Comparison of ENCODE assay signal across 24 cellular contexts in genomic region chr2:117853873-117854272, GRCh38.
"Had no signal": no experiment of that assay in that cellular context is flagged by ENCODE, and none has a peak within 500 bp of the region (broad histone marks: within the 10 kb centered on the region; RNA-seq: fewer than 3 reads in every experiment).

No MANE protein-coding gene starts in this region.

- DNase-seq: cortex of kidney; effector memory CD8-positive, alpha-beta T cell; esophagus squamous epithelium; foreskin melanocyte; glutamatergic neuron; mesenchymal stem cell; midbrain; naive thymus-derived CD4-positive, alpha-beta T cell; stimulated activated CD4-positive, alpha-beta T cell treated with anti-CD3 and anti-CD28 coated beads, Interleukin-12 subunit alpha, Interleukin-12 subunit beta, amount 100 ng/mL, for 4 hours; stimulated activated CD4-positive, alpha-beta T cell treated with anti-CD3 and anti-CD28 coated beads, Interleukin-1b, Interleukin-23, amount 100 ng/mL, for 48 hours; stimulated activated CD4-positive, alpha-beta T cell treated with anti-CD3 and anti-CD28 coated beads, Interleukin-4, amount 100 ng/mL, for 1 hour; stimulated activated CD8-positive, alpha-beta memory T cell treated with anti-CD3 and anti-CD28 coated beads, Interleukin-4, amount 100 ng/mL, for 48 hours; stimulated activated naive CD4-positive, alpha-beta T cell treated with Interleukin-2 at 50 U/mL for 16 hours; stomach; tibial artery; upper lobe of left lung; uterus had no signal

- H3K4me2 ChIP-seq: neural progenitor cell, smooth muscle cell had no signal

- H3K27ac ChIP-seq: esophagus squamous epithelium, neural progenitor cell, prostate gland, right atrium auricular region, stomach, tibial artery, upper lobe of left lung, uterus had no signal

- ATAC-seq: effector memory CD8-positive, alpha-beta T cell; left lobe of liver; naive thymus-derived CD4-positive, alpha-beta T cell; sciatic nerve had no signal

- H3K9me3 Mint-ChIP-seq: effector memory CD8-positive, alpha-beta T cell; nephron; neural progenitor cell had no signal

- H3K4me3 ChIP-seq: esophagus squamous epithelium, neural progenitor cell, prostate gland, right atrium auricular region, smooth muscle cell, stomach, tibial artery, upper lobe of left lung, uterus had no signal

- H3K9ac ChIP-seq: neural progenitor cell had no signal

- H3K4me3 Mint-ChIP-seq: effector memory CD8-positive, alpha-beta T cell; naive thymus-derived CD4-positive, alpha-beta T cell; nephron; neural progenitor cell had no signal

- H3K27ac Mint-ChIP-seq: effector memory CD8-positive, alpha-beta T cell; naive thymus-derived CD4-positive, alpha-beta T cell; nephron; neural progenitor cell had no signal

- H3K36me3 ChIP-seq: esophagus squamous epithelium, neural progenitor cell, prostate gland, right atrium auricular region, stomach, tibial artery, upper lobe of left lung, uterus had no signal

- H3K27me3 ChIP-seq: neural progenitor cell, right atrium auricular region, upper lobe of left lung, uterus had no signal

- H3K4me1 ChIP-seq: esophagus squamous epithelium, prostate gland, right atrium auricular region, tibial artery, upper lobe of left lung, uterus had no signal

- H3K9me3 ChIP-seq: esophagus squamous epithelium, prostate gland, right atrium auricular region, stomach, upper lobe of left lung, uterus had no signal

- H3K4me1 Mint-ChIP-seq: nephron had no signal

- H3K36me3 Mint-ChIP-seq: naive thymus-derived CD4-positive, alpha-beta T cell; neural progenitor cell had no signal
